In the genomic region with DNA sequence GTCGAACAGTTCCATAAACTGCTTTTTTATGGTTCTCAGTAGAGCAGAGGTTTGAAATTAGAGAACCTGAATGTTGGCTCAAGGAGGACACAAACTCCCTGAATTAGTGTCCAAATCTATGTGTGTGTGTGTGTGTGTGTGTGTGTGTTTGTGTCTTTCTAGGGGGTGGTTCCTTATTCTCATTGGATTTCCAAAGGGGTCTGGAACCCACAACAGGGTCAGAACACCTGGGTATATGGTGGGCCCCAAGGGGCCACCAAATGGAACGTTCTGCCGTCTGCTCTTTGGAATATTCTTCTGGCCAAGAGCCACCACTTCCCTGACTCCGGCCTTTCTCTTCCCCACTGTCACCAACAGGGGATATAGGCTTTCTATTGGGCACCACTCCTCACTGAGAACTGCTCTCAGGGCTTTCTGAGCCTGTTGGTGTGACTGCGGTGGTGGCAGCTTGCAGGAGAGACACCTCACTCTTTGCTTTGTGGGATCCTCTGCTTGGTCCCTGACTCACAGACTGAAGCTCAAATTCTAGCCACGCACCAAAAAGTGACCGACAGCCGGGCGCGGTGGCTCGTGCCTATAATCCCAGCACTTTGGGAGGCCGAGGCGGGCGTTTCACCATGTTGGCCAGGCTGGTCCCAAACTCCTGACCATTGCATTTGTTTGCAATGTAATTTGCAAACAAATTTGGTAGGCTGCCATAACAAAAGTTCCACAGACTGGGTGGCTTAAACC, we compare ENCODE assay signal across 21 cellular contexts. TPM values are rescaled to one million over a fixed set of nuclear protein-coding genes. Genes with fewer than 3 reads are reported as not detected.
DNase-seq lines count a peak whose midpoint lies in the region; ATAC-seq, FAIRE-seq and TF ChIP-seq lines count a peak whose summit lies in the region.
"Had no signal": no experiment of that assay in that cellular context is flagged by ENCODE, and none has a peak within 500 bp of the region (broad histone marks: within the 10 kb centered on the region; RNA-seq: fewer than 3 reads in every experiment).

No MANE protein-coding gene starts in this region.

- H3K36me3 ChIP-seq in HEK293 (ENCODE audit: control insufficient read depth in 2 of 2, insufficient read depth in 1 of 2, low read length in 2 of 2) (no peaks in the 10 kb centered on the region), right lobe of liver (no peaks in the 10 kb centered on the region), sigmoid colon (no peaks in the 10 kb centered on the region), small intestine (ENCODE audit: control insufficient read depth in 2 of 2, insufficient read depth in 2 of 2, low read length in 2 of 2) (no peaks in the 10 kb centered on the region)

- DNase-seq in WTC11 (ENCODE audit: low spot score) (no peak), right lobe of liver (no peak), sigmoid colon (no peak), small intestine (no peak), RKO (ENCODE audit: low spot score) (no peak), SW480 (ENCODE audit: low spot score) (no peak)
- DNase-seq: activated T-cell treated with anti-CD3 and anti-CD28 coated beads, Interleukin-2, amount 50 U/mL, for 4 hours; AML-193; hypothalamus; KBM-7; kidney; NCI-H1105; nucleus accumbens; RPMI8226; stimulated activated CD4-positive, alpha-beta T cell treated with anti-CD3 and anti-CD28 coated beads, Interleukin-4, amount 100 ng/mL, for 1 hour had no signal

- H3K4me1 Mint-ChIP-seq in WTC11 = peaks cover 42% of the 10 kb centered on the region

- H3K27ac ChIP-seq in HEK293 (ENCODE audit: extremely low read depth, low read depth, low read length) = no peak overlapping the region
- H3K27ac ChIP-seq in right lobe of liver = peak overlapping the region; percentile 86 to 93 (median 91)
- H3K27ac ChIP-seq in sigmoid colon = peak overlapping the region in 3 of 4 donors; percentile 64 to 66 (median 65)
- H3K27ac ChIP-seq in small intestine (ENCODE audit: low read depth in 1 of 2, low read length in 1 of 2) = peak overlapping the region in 1 of 2 donors; percentile 71

- peak overlapping the region; percentile 22; the same call in 1 of the 2 replicates for H3K27ac Mint-ChIP-seq in WTC11
- H3K27ac Mint-ChIP-seq: activated CD4-positive, alpha-beta memory T cell treated with anti-CD3 and anti-CD28 coated beads for 36 hours had no signal

- no peak for TF ChIP-seq POLR2A in right lobe of liver (IDR thresholded peaks at IDR 0.05)
- TF ChIP-seq POLR2A in sigmoid colon (IDR thresholded peaks at IDR 0.05) = no peak

- intact Hi-C loops in right lobe of liver (cut with DNase I) (loop anchor here in 1 of 2 donors (10.0 kb wide), 1 partner anchor 75 kb away; no protein-coding TSS in a partner anchor), sigmoid colon (cut with DNase I) (loop anchor here (5.0 kb wide), 1 partner anchor 47 kb away; a partner anchor contains a TSS)

- TF ChIP-seq EP300 in sigmoid colon (IDR thresholded peaks at IDR 0.05) = no peak

- no peak for TF ChIP-seq CTCF in HEK293 (tag by site-specific recombination; IDR thresholded peaks at IDR 0.05)
- TF ChIP-seq CTCF in WTC11 (IDR thresholded peaks at IDR 0.05) = no peak
- no peak for TF ChIP-seq CTCF in right lobe of liver (IDR thresholded peaks at IDR 0.05)
- TF ChIP-seq CTCF in sigmoid colon (IDR thresholded peaks at IDR 0.05) = no peak

- ATAC-seq in WTC11 (no peak), right lobe of liver (peak; percentile 1 to 20 (median 6)), HG03039 (IDR thresholded peaks at IDR 0.05; ENCODE audit: unreplicated experiment) (no peak)

- no peaks in the 10 kb centered on the region for H3K9me3 ChIP-seq in HEK293 (ENCODE audit: control insufficient read depth, insufficient read depth, low read depth, low read length)
- H3K9me3 ChIP-seq in right lobe of liver = no peaks in the 10 kb centered on the region
- H3K9me3 ChIP-seq in sigmoid colon = no peaks in the 10 kb centered on the region
- H3K9me3 ChIP-seq in small intestine (ENCODE audit: control insufficient read depth, low read depth) = no peaks in the 10 kb centered on the region
- H3K9me3 ChIP-seq: Caco-2 had no signal

- POLR2A ChIA-PET in HEK293 (lab: Yijun Ruan, JAX) (interaction anchor here (0.9 kb wide), 1 partner anchor 65 kb away, joined by 3 read pairs; no protein-coding TSS in a partner anchor), WTC11 (lab: Charles Lee) (no interaction called here)

- CTCF ChIA-PET in HEK293 (lab: Yijun Ruan, JAX) (interaction anchor here (1.7 to 15.0 kb wide), 3 partner anchors 8 to 69 kb away, joined by 5 to 275 read pairs (median 6); no protein-coding TSS in a partner anchor), WTC11 (lab: Charles Lee) (interaction anchor here (0.8 to 5.1 kb wide), 2 partner anchors 65 to 72 kb away, joined by 3 to 46 read pairs; no protein-coding TSS in a partner anchor)

- H3K4me3 ChIP-seq in HEK293 (ENCODE audit: low read depth, low read length) = no peak overlapping the region
- no peak overlapping the region for H3K4me3 ChIP-seq in right lobe of liver
- H3K4me3 ChIP-seq in sigmoid colon = no peak overlapping the region
- H3K4me3 ChIP-seq in small intestine (ENCODE audit: low read depth in 1 of 2, low read length in 2 of 2) = no peak overlapping the region

- H3K9me3 Mint-ChIP-seq in WTC11 = no peaks in the 10 kb centered on the region
- H3K9me3 Mint-ChIP-seq: activated CD4-positive, alpha-beta memory T cell treated with anti-CD3 and anti-CD28 coated beads for 36 hours; activated naive CD4-positive, alpha-beta T cell treated with anti-CD3 and anti-CD28 coated beads, Interleukin-2, amount 50 U/mL, for 72 hours; activated T-cell treated with anti-CD3 and anti-CD28 coated beads, Interleukin-2, amount 50 U/mL, for 4 hours had no signal

- FAIRE-seq in small intestine (lab: Jason Lieb, UNC) = no peak
- FAIRE-seq: endometrium, kidney had no signal

- no peaks in the 10 kb centered on the region for H3K36me3 Mint-ChIP-seq in WTC11
- H3K36me3 Mint-ChIP-seq: activated CD4-positive, alpha-beta memory T cell treated with anti-CD3 and anti-CD28 coated beads for 36 hours; activated naive CD4-positive, alpha-beta T cell treated with anti-CD3 and anti-CD28 coated beads, Interleukin-2, amount 50 U/mL, for 72 hours had no signal

- H3K27me3 ChIP-seq in right lobe of liver (no peaks in the 10 kb centered on the region), sigmoid colon (no peaks in the 10 kb centered on the region), small intestine (ENCODE audit: control insufficient read depth in 2 of 2, insufficient read depth in 2 of 2, low read length in 2 of 2) (no peaks in the 10 kb centered on the region)

- 78% methylated on average over 9 of the region's 14 CpGs for WGBS in right lobe of liver (ENCODE audit: insufficient coverage, low coverage, low lambda C conversion rate, missing lambda C conversion rate)
- 73 to 76% methylated on average over 14 of the region's 14 CpGs for WGBS in sigmoid colon, 2 donors
- 78 to 81% (median 80%) methylated on average over 14 of the region's 14 CpGs for WGBS in small intestine, 3 donors

- peaks cover 13% of the 10 kb centered on the region for H3K27me3 Mint-ChIP-seq in WTC11 (ENCODE audit: low read depth)
- H3K27me3 Mint-ChIP-seq: activated CD4-positive, alpha-beta memory T cell treated with anti-CD3 and anti-CD28 coated beads for 36 hours had no signal

- no peak overlapping the region for H3K4me3 Mint-ChIP-seq in WTC11
- H3K4me3 Mint-ChIP-seq: activated CD4-positive, alpha-beta memory T cell treated with anti-CD3 and anti-CD28 coated beads for 36 hours; activated T-cell treated with anti-CD3 and anti-CD28 coated beads, Interleukin-2, amount 50 U/mL, for 4 hours had no signal

- H3K4me1 ChIP-seq in HEK293 (ENCODE audit: control insufficient read depth, insufficient read depth, low read length) (no peaks in the 10 kb centered on the region), right lobe of liver (peaks cover 0 to 66% (median 29%) of the 10 kb centered on the region in 4 donors), sigmoid colon (peaks cover 0 to 32% (median 20%) of the 10 kb centered on the region in 4 donors), small intestine (ENCODE audit: control insufficient read depth in 2 of 2, insufficient read depth in 1 of 2, low read depth in 1 of 2, low read length in 1 of 2) (peaks cover 0 to 2% of the 10 kb centered on the region in 2 donors)

TF ChIP-seq in HEK293, 187 proteins besides CTCF, POLR2A, EP300 and RAD21 (continues in another document):
- no peak for TF ChIP-seq ZNF561 (tag by site-specific recombination; IDR thresholded peaks at IDR 0.05; ENCODE audit: borderline replicate concordance)

TF ChIP-seq in WTC11, 78 proteins besides CTCF, POLR2A, EP300 and RAD21 (continues in another document):
- TF ChIP-seq, protein P1, sequence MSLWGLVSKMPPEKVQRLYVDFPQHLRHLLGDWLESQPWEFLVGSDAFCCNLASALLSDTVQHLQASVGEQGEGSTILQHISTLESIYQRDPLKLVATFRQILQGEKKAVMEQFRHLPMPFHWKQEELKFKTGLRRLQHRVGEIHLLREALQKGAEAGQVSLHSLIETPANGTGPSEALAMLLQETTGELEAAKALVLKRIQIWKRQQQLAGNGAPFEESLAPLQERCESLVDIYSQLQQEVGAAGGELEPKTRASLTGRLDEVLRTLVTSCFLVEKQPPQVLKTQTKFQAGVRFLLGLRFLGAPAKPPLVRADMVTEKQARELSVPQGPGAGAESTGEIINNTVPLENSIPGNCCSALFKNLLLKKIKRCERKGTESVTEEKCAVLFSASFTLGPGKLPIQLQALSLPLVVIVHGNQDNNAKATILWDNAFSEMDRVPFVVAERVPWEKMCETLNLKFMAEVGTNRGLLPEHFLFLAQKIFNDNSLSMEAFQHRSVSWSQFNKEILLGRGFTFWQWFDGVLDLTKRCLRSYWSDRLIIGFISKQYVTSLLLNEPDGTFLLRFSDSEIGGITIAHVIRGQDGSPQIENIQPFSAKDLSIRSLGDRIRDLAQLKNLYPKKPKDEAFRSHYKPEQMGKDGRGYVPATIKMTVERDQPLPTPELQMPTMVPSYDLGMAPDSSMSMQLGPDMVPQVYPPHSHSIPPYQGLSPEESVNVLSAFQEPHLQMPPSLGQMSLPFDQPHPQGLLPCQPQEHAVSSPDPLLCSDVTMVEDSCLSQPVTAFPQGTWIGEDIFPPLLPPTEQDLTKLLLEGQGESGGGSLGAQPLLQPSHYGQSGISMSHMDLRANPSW (CRISPR knock-in tag; conservative IDR thresholded peaks at IDR 0.05; ENCODE audit: low read depth) = no peak
- TF ChIP-seq NR3C1 (CRISPR knock-in tag; conservative IDR thresholded peaks at IDR 0.05; ENCODE audit: low read depth) = no peak

RNA-seq across cellular contexts. Expression of a gene that starts 47.5 kb away (rescaled TPM):
- total RNA-seq in WTC11 (2021) = 53.3 to 80.3 TPM (median 72.3 TPM) in 3 replicates
- total RNA-seq in right lobe of liver = 100 to 1,000 TPM; 115 to 371 (median 261) TPM
- total RNA-seq in sigmoid colon = 100 to 1,000 TPM in 3 of 4 donors, 10 to 100 TPM in 1; 77.2 to 164 (median 116) TPM
- polyA plus RNA-seq in sigmoid colon = 100 to 1,000 TPM in 1 of 3 donors, 10 to 100 TPM in 2; 43.8 to 210 (median 90.2) TPM
- polyA plus RNA-seq in small intestine = 100 to 1,000 TPM in 1 of 3 donors, 10 to 100 TPM in 2; 26.8 to 285 (median 43.2) TPM

RNA-seq across cellular contexts. Expression of a gene that starts 51.4 kb away (rescaled TPM):
- total RNA-seq in WTC11 (2021) = 50.1 to 53.3 TPM (median 50.2 TPM) in 3 replicates
- 10 to 100 TPM; 17.1 to 67.7 (median 20.3) TPM for total RNA-seq in right lobe of liver
- 10 to 100 TPM; 42.0 to 72.4 (median 58.6) TPM for total RNA-seq in sigmoid colon
- polyA plus RNA-seq in sigmoid colon = 10 to 100 TPM; 10.6 to 94.5 (median 11.4) TPM
- 10 to 100 TPM; 26.2 to 37.9 (median 31.8) TPM for polyA plus RNA-seq in small intestine

Comparison
In these comparisons a context has a peak if more than half of its experiments do, and no peak if none do; other contexts are left out.
1. ATAC-seq: peak in right lobe of liver (4 of 4); none in WTC11 (single experiment) and HG03039 (single experiment).